In the genomic region with DNA sequence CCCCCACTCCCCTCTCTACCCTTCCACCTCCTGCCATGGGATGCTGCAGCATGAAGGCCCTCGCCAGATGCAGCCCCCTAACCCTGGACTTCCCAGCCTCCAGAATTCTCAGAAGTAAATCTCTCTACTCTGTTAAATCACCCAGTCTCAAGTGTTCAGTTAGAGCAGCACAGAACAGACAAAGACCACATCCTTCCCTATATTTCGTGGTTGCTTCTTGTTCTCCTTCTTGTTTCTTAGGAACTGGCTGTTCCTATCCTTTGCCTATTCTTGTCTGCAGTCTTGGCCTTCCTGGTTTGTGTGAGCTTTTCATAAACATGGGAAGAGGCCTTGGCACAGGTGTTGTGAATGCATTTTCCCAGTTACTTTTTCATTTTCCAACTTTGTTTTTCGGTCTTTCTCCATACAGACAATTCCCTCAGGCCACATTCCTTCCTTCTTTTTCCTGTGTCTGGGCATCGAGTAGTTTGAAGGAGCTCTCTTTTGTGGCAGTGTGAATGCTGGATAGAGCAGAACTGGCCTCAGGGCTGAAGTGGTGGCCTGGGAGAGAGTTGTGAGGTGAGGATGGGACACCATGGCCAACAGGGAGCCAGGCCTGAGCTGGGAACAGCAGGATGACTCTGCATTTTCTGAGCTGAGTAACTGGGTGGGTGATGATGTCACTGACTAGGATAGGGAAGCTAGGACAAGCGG, we compare ENCODE assay signal across 1 cellular context.
TF ChIP-seq lines count a peak whose summit lies in the region.

No MANE protein-coding gene starts in this region.

TF ChIP-seq in HCT116, 20 proteins besides CTCF, POLR2A, EP300 and RAD21:
- TF ChIP-seq SRF (IDR thresholded peaks at IDR 0.05; ENCODE audit: low read depth) (no peak), FOSL1 (IDR thresholded peaks at IDR 0.05; ENCODE audit: low read depth) (no peak), TCF7L2 (IDR thresholded peaks at IDR 0.05; ENCODE audit: borderline replicate concordance, extremely low read depth, insufficient read depth, insufficient read length) (no peak), SIN3A (IDR thresholded peaks at IDR 0.05; ENCODE audit: low read depth) (no peak), ZFX (IDR thresholded peaks at IDR 0.05) (no peak), JUND (IDR thresholded peaks at IDR 0.05) (no peak), YY1 (IDR thresholded peaks at IDR 0.05; ENCODE audit: extremely low read depth, insufficient replicate concordance, low read depth, low read length) (no peak), ATF3 (IDR thresholded peaks at IDR 0.05) (no peak), EZH2phosphoT487 (IDR thresholded peaks at IDR 0.05; ENCODE audit: borderline replicate concordance) (no peak), EGR1 (IDR thresholded peaks at IDR 0.05; ENCODE audit: low read depth) (no peak), ZNF274 (IDR thresholded peaks at IDR 0.05; ENCODE audit: low read depth, low read length) (no peak), ELF1 (IDR thresholded peaks at IDR 0.05; ENCODE audit: borderline replicate concordance, low read depth) (no peak), REST (IDR thresholded peaks at IDR 0.05; ENCODE audit: low read depth) (no peak), POLR2AphosphoS5 (IDR thresholded peaks at IDR 0.05; ENCODE audit: low read depth, low read length) (no peak)
- TF ChIP-seq, protein P1, sequence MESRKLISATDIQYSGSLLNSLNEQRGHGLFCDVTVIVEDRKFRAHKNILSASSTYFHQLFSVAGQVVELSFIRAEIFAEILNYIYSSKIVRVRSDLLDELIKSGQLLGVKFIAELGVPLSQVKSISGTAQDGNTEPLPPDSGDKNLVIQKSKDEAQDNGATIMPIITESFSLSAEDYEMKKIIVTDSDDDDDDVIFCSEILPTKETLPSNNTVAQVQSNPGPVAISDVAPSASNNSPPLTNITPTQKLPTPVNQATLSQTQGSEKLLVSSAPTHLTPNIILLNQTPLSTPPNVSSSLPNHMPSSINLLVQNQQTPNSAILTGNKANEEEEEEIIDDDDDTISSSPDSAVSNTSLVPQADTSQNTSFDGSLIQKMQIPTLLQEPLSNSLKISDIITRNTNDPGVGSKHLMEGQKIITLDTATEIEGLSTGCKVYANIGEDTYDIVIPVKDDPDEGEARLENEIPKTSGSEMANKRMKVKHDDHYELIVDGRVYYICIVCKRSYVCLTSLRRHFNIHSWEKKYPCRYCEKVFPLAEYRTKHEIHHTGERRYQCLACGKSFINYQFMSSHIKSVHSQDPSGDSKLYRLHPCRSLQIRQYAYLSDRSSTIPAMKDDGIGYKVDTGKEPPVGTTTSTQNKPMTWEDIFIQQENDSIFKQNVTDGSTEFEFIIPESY (IDR thresholded peaks at IDR 0.05; ENCODE audit: extremely low read depth, insufficient replicate concordance, low read length) = no peak
